17 cellular contexts compared by ENCODE assay signal in genomic region chr18:74982946-74983635, GRCh38.
A peak's percentile ranks its signal among the peaks of the same experiment; 100 is the strongest.
DNase-seq lines count a peak whose midpoint lies in the region; ATAC-seq and TF ChIP-seq lines count a peak whose summit lies in the region.
"Had no signal": no experiment of that assay in that cellular context is flagged by ENCODE, and none has a peak within 500 bp of the region (broad histone marks: within the 10 kb centered on the region; RNA-seq: fewer than 3 reads in every experiment).

No MANE protein-coding gene starts in this region.

- H3K4me1 ChIP-seq in lower lobe of right lung: peaks cover 5% of the 10 kb centered on the region
- H3K4me1 ChIP-seq: psoas muscle, tibial artery had no signal

- DNase-seq in CD14-positive monocyte (ENCODE audit: low spot score) (no peak), NCI-H1417 treated with DMSO at 0.1 percent for 48 hours (lab: John Stamatoyannopoulos, UW) (peak; percentile 100), T-helper 17 cell (no peak), lower lobe of right lung (no peak), MCF 10A (ENCODE audit: unreplicated experiment) (no peak), SW480 (ENCODE audit: low spot score) (no peak)
- DNase-seq: activated T-cell treated with anti-CD3 and anti-CD28 coated beads, Interleukin-2, amount 50 U/mL, for 24 hours; GDM1; head of caudate nucleus; islet precursor cell; Karpas-422; NCI-H2029 treated with DMSO at 0.1 percent for 48 hours; psoas muscle; SK-N-SH; tibial artery had no signal

- H3K27ac Mint-ChIP-seq in CD14-positive monocyte: peak overlapping the region; percentile 94 to 99 (median 98)
- no peak overlapping the region for H3K27ac Mint-ChIP-seq in T-helper 17 cell
- H3K27ac Mint-ChIP-seq in MCF 10A (ENCODE audit: low read depth, unreplicated experiment): no peak overlapping the region
- H3K27ac Mint-ChIP-seq: activated T-cell treated with anti-CD3 and anti-CD28 coated beads, Interleukin-2, amount 50 U/mL, for 24 hours had no signal

- peak overlapping the region in 1 of 2 donors; percentile 67 for H3K4me3 Mint-ChIP-seq in CD14-positive monocyte
- H3K4me3 Mint-ChIP-seq in T-helper 17 cell: no peak overlapping the region
- no peak overlapping the region for H3K4me3 Mint-ChIP-seq in MCF 10A (ENCODE audit: unreplicated experiment)
- H3K4me3 Mint-ChIP-seq: activated T-cell treated with anti-CD3 and anti-CD28 coated beads, Interleukin-2, amount 50 U/mL, for 24 hours had no signal

- no peaks in the 10 kb centered on the region for H3K9me3 Mint-ChIP-seq in CD14-positive monocyte
- no peaks in the 10 kb centered on the region for H3K9me3 Mint-ChIP-seq in MCF 10A (ENCODE audit: unreplicated experiment)
- H3K9me3 Mint-ChIP-seq: activated T-cell treated with anti-CD3 and anti-CD28 coated beads, Interleukin-2, amount 50 U/mL, for 24 hours had no signal

- H3K27me3 Mint-ChIP-seq in CD14-positive monocyte (ENCODE audit: low read depth in 3 of 3) (no peaks in the 10 kb centered on the region), T-helper 17 cell (no peaks in the 10 kb centered on the region), MCF 10A (ENCODE audit: insufficient read depth, unreplicated experiment) (no peaks in the 10 kb centered on the region)
- H3K27me3 Mint-ChIP-seq: activated T-cell treated with anti-CD3 and anti-CD28 coated beads, Interleukin-2, amount 50 U/mL, for 24 hours had no signal

- TF ChIP-seq CTCF in CD14-positive monocyte (IDR thresholded peaks at IDR 0.05): no peak
- TF ChIP-seq CTCF in lower lobe of right lung (IDR thresholded peaks at IDR 0.05): no peak
- no peak for TF ChIP-seq CTCF in MCF 10A (IDR thresholded peaks at IDR 0.05; ENCODE audit: unreplicated experiment)

- CTCF ChIA-PET in MCF 10A (lab: Yijun Ruan, JAX): no interaction called here

- no peaks in the 10 kb centered on the region for H3K36me3 ChIP-seq in lower lobe of right lung
- H3K36me3 ChIP-seq: tibial artery had no signal

- H3K36me3 Mint-ChIP-seq in CD14-positive monocyte: peaks cover 9 to 13% of the 10 kb centered on the region in 2 donors
- peaks cover 2% of the 10 kb centered on the region for H3K36me3 Mint-ChIP-seq in T-helper 17 cell (ENCODE audit: low read depth)
- peaks cover 7% of the 10 kb centered on the region for H3K36me3 Mint-ChIP-seq in MCF 10A (ENCODE audit: insufficient read depth, unreplicated experiment)

- peak; percentile 16 for ATAC-seq in T-helper 17 cell
- peak; percentile 45 to 54 for ATAC-seq in lower lobe of right lung
- no peak for ATAC-seq in HG02642 (IDR thresholded peaks at IDR 0.05; ENCODE audit: poor library complexity, unreplicated experiment)
- ATAC-seq in GM19023 (IDR thresholded peaks at IDR 0.05; ENCODE audit: unreplicated experiment): no peak
- ATAC-seq: psoas muscle had no signal

- peak overlapping the region; percentile 72 for H3K27ac ChIP-seq in lower lobe of right lung
- H3K27ac ChIP-seq: psoas muscle had no signal

- H3K9me3 ChIP-seq in T-helper 17 cell (ENCODE audit: control insufficient read depth, low read length, poor library complexity, severe bottlenecking): no peaks in the 10 kb centered on the region
- no peaks in the 10 kb centered on the region for H3K9me3 ChIP-seq in lower lobe of right lung
- H3K9me3 ChIP-seq: psoas muscle, SK-N-SH, tibial artery had no signal

- no peak overlapping the region for H3K4me3 ChIP-seq in lower lobe of right lung
- H3K4me3 ChIP-seq: psoas muscle, tibial artery had no signal

- BruUV-seq in MCF 10A (replicated peaks; lab: Mats Ljungman, UMichigan): no TSS peak

- intact Hi-C loops in CD14-positive monocyte (cut with micrococcal nuclease) (loop anchor here in 1 of 2 donors (1.0 kb wide), 1 partner anchor 9 kb away; no protein-coding TSS in a partner anchor), lower lobe of right lung (cut with DNase I) (no loop called here), MCF 10A (cut with micrococcal nuclease) (no loop called here)

- H3K4me1 Mint-ChIP-seq in CD14-positive monocyte (peaks cover 22% of the 10 kb centered on the region), T-helper 17 cell (peaks cover 2% of the 10 kb centered on the region), MCF 10A (ENCODE audit: insufficient read depth, unreplicated experiment) (no peaks in the 10 kb centered on the region)

- no peaks in the 10 kb centered on the region for H3K27me3 ChIP-seq in lower lobe of right lung (ENCODE audit: low read depth)
- H3K27me3 ChIP-seq: tibial artery had no signal

- POLR2A ChIA-PET in MCF 10A (lab: Yijun Ruan, JAX): no interaction called here

Comparison
In these comparisons a context has a peak if more than half of its experiments do, and no peak if none do; other contexts are left out.
1. H3K27ac Mint-ChIP-seq: peak in CD14-positive monocyte (7 of 7); none in T-helper 17 cell (single experiment) and MCF 10A (single experiment).
2. ATAC-seq: peak in T-helper 17 cell (single experiment) and lower lobe of right lung (2 of 2); none in HG02642 (single experiment) and GM19023 (single experiment).